2 cellular contexts compared by ENCODE assay signal in genomic region chr6:6901205-6901719, GRCh38.
TF ChIP-seq lines count a peak whose summit lies in the region.

No MANE protein-coding gene starts in this region.

TF ChIP-seq in liver, 16 proteins besides CTCF, POLR2A, EP300 and RAD21 (continued from another document):
- TF ChIP-seq ZBTB33 (IDR thresholded peaks at IDR 0.05) = no peak
- TF ChIP-seq JUND (IDR thresholded peaks at IDR 0.05) = no peak
- no peak for TF ChIP-seq FOXA1 (IDR thresholded peaks at IDR 0.05)
- TF ChIP-seq SP1 (IDR thresholded peaks at IDR 0.05) = no peak

TF ChIP-seq in HepG2, 621 proteins besides CTCF, POLR2A, EP300 and RAD21 (continued from another document):
- no peak for TF ChIP-seq FOXP4 (CRISPR knock-in tag; IDR thresholded peaks at IDR 0.05)
